Comparison of ENCODE assay signal across 16 cellular contexts in genomic region chr3:99419111-99419510, GRCh38.
A peak's percentile ranks its signal among the peaks of the same experiment; 100 is the strongest.
DNase-seq lines count a peak whose midpoint lies in the region; ATAC-seq and TF ChIP-seq lines count a peak whose summit lies in the region.
"Had no signal": no experiment of that assay in that cellular context is flagged by ENCODE, and none has a peak within 500 bp of the region (broad histone marks: within the 10 kb centered on the region; RNA-seq: fewer than 3 reads in every experiment).

No MANE protein-coding gene starts in this region.

- ATAC-seq in GM21447 (IDR thresholded peaks at IDR 0.05; ENCODE audit: unreplicated experiment) (peak; percentile 19), HG03097 (IDR thresholded peaks at IDR 0.05; ENCODE audit: low FRiP score, unreplicated experiment) (no peak), GM18907 (IDR thresholded peaks at IDR 0.05; ENCODE audit: unreplicated experiment) (no peak)
- ATAC-seq: natural killer cell treated with Interleukin-12 subunit alpha and Interleukin-12 subunit beta and Interleukin-15 and Interleukin-18, amount 100 ng/mL, for 72 hours; Panc1 had no signal

- TF ChIP-seq CTCF in foreskin fibroblast (IDR thresholded peaks at IDR 0.05; ENCODE audit: low read depth, low read length), result no peak

- H3K4me3 ChIP-seq in foreskin fibroblast (ENCODE audit: low read depth in 1 of 2, low read length in 2 of 2), result no peak overlapping the region
- H3K4me3 ChIP-seq: colonic mucosa had no signal

- DNase-seq in Ammon's horn (ENCODE audit: low spot score), result peak; percentile 3
- peak; percentile 73 for DNase-seq in LHCN-M2 (ENCODE audit: low read depth)
- peak; percentile 55 to 65 for DNase-seq in foreskin fibroblast
- no peak for DNase-seq in NCI-H510A (lab: John Stamatoyannopoulos, UW)
- DNase-seq in NCI-H2196 treated with DMSO at 0.1 percent for 48 hours (lab: John Stamatoyannopoulos, UW; ENCODE audit: unreplicated experiment), result no peak
- DNase-seq: activated naive CD4-positive, alpha-beta T cell treated with anti-CD3 and anti-CD28 coated beads, Interleukin-2, amount 10 ng/mL, durations not matched to agents 7 days and 5 days; colonic mucosa; left cardiac atrium; NCI-H226; T-helper 9 cell; trophoblast cell had no signal

Comparison
In these comparisons a context has a peak if more than half of its experiments do, and no peak if none do; other contexts are left out.
1. DNase-seq: peak in Ammon's horn (single experiment), LHCN-M2 (single experiment) and foreskin fibroblast (2 of 2); none in NCI-H510A (single experiment) and NCI-H2196 treated with DMSO at 0.1 percent for 48 hours (single experiment).